ENCODE assay signal across 27 cellular contexts in genomic region chr3:139664958-139665357, GRCh38.
"Had no signal": no experiment of that assay in that cellular context is flagged by ENCODE, and none has a peak within 500 bp of the region (broad histone marks: within the 10 kb centered on the region; RNA-seq: fewer than 3 reads in every experiment).

No MANE protein-coding gene starts in this region.

- DNase-seq: activated B cell treated with CpG ODN at 0.5 μM for 24 hours; activated CD4-positive, alpha-beta memory T cell treated with anti-CD3 and anti-CD28 coated beads for 36 hours; activated CD4-positive, alpha-beta T cell treated with anti-CD3 and anti-CD28 coated beads for 4 hours; activated CD4-positive, alpha-beta T cell treated with anti-CD3 and anti-CD28 coated beads, Interleukin-2, amount 50 U/mL, for 1 hour; activated CD4-positive, CD25-positive, alpha-beta regulatory T cell treated with anti-CD3 and anti-CD28 coated beads, Interleukin-2, amount 50 U/mL, for 72 hours; activated CD8-positive, alpha-beta memory T cell treated with anti-CD3 and anti-CD28 coated beads, Interleukin-2, amount 10 ng/mL, durations not matched to agents 7 days and 5 days; activated CD8-positive, alpha-beta memory T cell treated with anti-CD3 and anti-CD28 coated beads, Interleukin-2, amount 50 U/mL, for 48 hours; activated gamma-delta T cell; activated naive CD4-positive, alpha-beta T cell treated with Interleukin-2 at 50 U/mL for 16 hours; activated naive CD8-positive, alpha-beta T cell treated with anti-CD3 and anti-CD28 coated beads, Interleukin-2, amount 10 ng/mL, durations not matched to agents 7 days and 5 days; amygdala; caudate nucleus; Karpas-422; KBM-7; NCI-H1105; NCI-H1417 treated with DMSO at 0.1 percent for 48 hours; NCI-H187 treated with DMSO at 0.1 percent for 48 hours; NCI-H2081; NCI-H345; NCI-H524 treated with DMSO at 0.1 percent for 48 hours; SIG-M5; T-cell; T-helper 17 cell had no signal

- H3K27me3 ChIP-seq: ascending aorta had no signal

- H3K9me3 ChIP-seq: ascending aorta had no signal

- ATAC-seq: activated CD8-positive, alpha-beta memory T cell treated with anti-CD3 and anti-CD28 coated beads, Interleukin-2, amount 10 ng/mL, durations not matched to agents 7 days and 5 days; Panc1; SK-N-SH treated with all-trans-retinoic acid at 6 μM for 48 hours; T-cell; T-helper 17 cell had no signal

- H3K4me3 ChIP-seq: ascending aorta had no signal

- H3K27ac ChIP-seq: ascending aorta, VCaP had no signal

- H3K4me1 ChIP-seq: ascending aorta had no signal
